ENCODE assay signal across 14 cellular contexts in genomic region chr14:89249972-89250371, GRCh38.
DNase-seq lines count a peak whose midpoint lies in the region; ATAC-seq and TF ChIP-seq lines count a peak whose summit lies in the region.
"Had no signal": no experiment of that assay in that cellular context is flagged by ENCODE, and none has a peak within 500 bp of the region (broad histone marks: within the 10 kb centered on the region; RNA-seq: fewer than 3 reads in every experiment).

No MANE protein-coding gene starts in this region.

- H3K79me2 ChIP-seq in GM23338 (replicated peaks; ENCODE audit: insufficient read depth) (peaks cover 98% of the 10 kb centered on the region), mesendoderm (ENCODE audit: control insufficient read depth, insufficient read depth, low read length) (peaks cover 4% of the 10 kb centered on the region)

- peaks cover 39% of the 10 kb centered on the region for H3K4me1 ChIP-seq in GM23338 (ENCODE audit: insufficient read depth)
- peaks cover 34% of the 10 kb centered on the region for H3K4me1 ChIP-seq in RWPE2 (ENCODE audit: insufficient read depth, poor library complexity, severe bottlenecking)
- H3K4me1 ChIP-seq in mesendoderm (ENCODE audit: control insufficient read depth, low read depth, low read length): no peaks in the 10 kb centered on the region
- peaks cover 15% of the 10 kb centered on the region for H3K4me1 ChIP-seq in thymus (ENCODE audit: control insufficient read depth, insufficient read depth, low read length)

- peaks cover 60% of the 10 kb centered on the region for H3K4me1 Mint-ChIP-seq in GM23338

- no peak overlapping the region for H4K5ac ChIP-seq in mesendoderm (ENCODE audit: low read length)

- H2BK15ac ChIP-seq in mesendoderm (replicated peaks; ENCODE audit: low read depth): no peak overlapping the region

- H2AK5ac ChIP-seq in mesendoderm (ENCODE audit: low read length): no peak overlapping the region

- no peak overlapping the region for H3K27ac Mint-ChIP-seq in GM23338

- H3K56ac ChIP-seq in mesendoderm (ENCODE audit: low read length): no peak overlapping the region

- no peaks in the 10 kb centered on the region for H3K9me3 ChIP-seq in RWPE2 (ENCODE audit: severe bottlenecking)
- H3K9me3 ChIP-seq in thymus (ENCODE audit: control insufficient read depth): no peaks in the 10 kb centered on the region
- H3K9me3 ChIP-seq: BE2C had no signal

- H3K4me3 ChIP-seq in GM23338 (no peak overlapping the region), RWPE2 (ENCODE audit: severe bottlenecking) (no peak overlapping the region), mesendoderm (ENCODE audit: low read length) (no peak overlapping the region), thymus (ENCODE audit: low read length) (no peak overlapping the region)

- H3K9me3 Mint-ChIP-seq in GM23338: no peaks in the 10 kb centered on the region
- H3K9me3 Mint-ChIP-seq: CD8-positive, alpha-beta memory T cell had no signal

- no peak for DNase-seq in GM23338 (ENCODE audit: low spot score)
- no peak for DNase-seq in RWPE2 (ENCODE audit: low spot score)
- DNase-seq in mesendoderm: no peak
- DNase-seq in amygdala (lab: John Stamatoyannopoulos, UW): no peak
- no peak for DNase-seq in DMS153 (lab: John Stamatoyannopoulos, UW)
- DNase-seq: BE2C; C1 segment of cervical spinal cord; CD4-positive, CD25-positive, alpha-beta regulatory T cell; CD8-positive, alpha-beta memory T cell; COR-L47; DMS 273 treated with DMSO at 0.1 percent for 48 hours; H9 had no signal

- peak overlapping the region; percentile 39; the same call in 1 of the 2 replicates for H3K4me2 ChIP-seq in GM23338
- H3K4me2 ChIP-seq in mesendoderm (ENCODE audit: low read length): no peak overlapping the region

- H3K27me3 Mint-ChIP-seq in GM23338 (ENCODE audit: insufficient read depth, low read depth, poor library complexity): peaks cover 18% of the 10 kb centered on the region
- H3K27me3 Mint-ChIP-seq: CD8-positive, alpha-beta memory T cell had no signal

- TF ChIP-seq CTCF in GM23338 (conservative IDR thresholded peaks at IDR 0.05; ENCODE audit: low read depth in 2 of 2) (no peak), RWPE2 (IDR thresholded peaks at IDR 0.05; ENCODE audit: poor library complexity, severe bottlenecking) (no peak)

- no peak overlapping the region; the same call in 1 of the 2 replicates for H3K27ac ChIP-seq in GM23338 (ENCODE audit: low read depth)
- peak overlapping the region; percentile 91 for H3K27ac ChIP-seq in RWPE2 (ENCODE audit: poor library complexity, severe bottlenecking)
- H3K27ac ChIP-seq in mesendoderm (ENCODE audit: low read depth, low read length): no peak overlapping the region
- peak overlapping the region; percentile 69 for H3K27ac ChIP-seq in thymus (ENCODE audit: low read depth)

- H4K20me1 ChIP-seq in GM23338 (replicated peaks; ENCODE audit: insufficient read depth): peaks cover 36% of the 10 kb centered on the region

- H2BK120ac ChIP-seq in mesendoderm (ENCODE audit: low read depth, low read length): peak overlapping the region; percentile 18

- no peak overlapping the region for H3K4ac ChIP-seq in mesendoderm (ENCODE audit: low read depth, low read length)

- H3K36me3 Mint-ChIP-seq in GM23338 (ENCODE audit: low read depth): peaks cover 38% of the 10 kb centered on the region

- no peak overlapping the region for H2AFZ ChIP-seq in GM23338

- no peak for ATAC-seq in GM23338
- no peak for ATAC-seq in RWPE2 (ENCODE audit: low read depth)
- ATAC-seq in HG02852 (IDR thresholded peaks at IDR 0.05; ENCODE audit: unreplicated experiment): no peak

- no peak overlapping the region for H3K4me3 Mint-ChIP-seq in GM23338
- H3K4me3 Mint-ChIP-seq: CD4-positive, CD25-positive, alpha-beta regulatory T cell; CD8-positive, alpha-beta memory T cell; H9 had no signal

- H3K18ac ChIP-seq in mesendoderm (ENCODE audit: low read length): no peak overlapping the region

- no peak overlapping the region for H3K9ac ChIP-seq in mesendoderm (ENCODE audit: low read length)

- H3K36me3 ChIP-seq in GM23338 (ENCODE audit: insufficient read depth): no peaks in the 10 kb centered on the region
- H3K36me3 ChIP-seq in RWPE2 (ENCODE audit: low read depth): no peaks in the 10 kb centered on the region
- no peaks in the 10 kb centered on the region for H3K36me3 ChIP-seq in mesendoderm (ENCODE audit: control insufficient read depth, insufficient read depth, low read length)
- H3K36me3 ChIP-seq in thymus (ENCODE audit: control insufficient read depth, insufficient read depth): peaks cover 8% of the 10 kb centered on the region
- H3K36me3 ChIP-seq: BE2C had no signal

- no peak overlapping the region for H3K23ac ChIP-seq in mesendoderm (ENCODE audit: low read length)

- no CpG with 5 or more reads among the region's 1 CpG for WGBS in mesendoderm (ENCODE audit: extremely low coverage, insufficient coverage, low lambda C conversion rate)
- WGBS in thymus: 93% methylated on average over 1 of the region's 1 CpG

- H4K8ac ChIP-seq in mesendoderm (ENCODE audit: low read depth, low read length): no peak overlapping the region

- peaks cover 16% of the 10 kb centered on the region for H3K79me1 ChIP-seq in mesendoderm (ENCODE audit: low read length)

- H3F3A ChIP-seq in GM23338 (replicated peaks; ENCODE audit: low read depth): no peaks in the 10 kb centered on the region

- no peaks in the 10 kb centered on the region for H3K9me2 ChIP-seq in GM23338 (ENCODE audit: insufficient read depth)

- H2BK5ac ChIP-seq in mesendoderm (ENCODE audit: low read length): no peak overlapping the region

- H3K27me3 ChIP-seq in GM23338 (ENCODE audit: insufficient read depth) (no peaks in the 10 kb centered on the region), RWPE2 (ENCODE audit: insufficient read depth, poor library complexity, severe bottlenecking) (no peaks in the 10 kb centered on the region), mesendoderm (ENCODE audit: insufficient read depth, low read length, poor library complexity) (no peaks in the 10 kb centered on the region), thymus (ENCODE audit: control insufficient read depth, insufficient read depth) (no peaks in the 10 kb centered on the region)
- H3K27me3 ChIP-seq: BE2C had no signal

TF ChIP-seq in GM23338, 12 proteins besides CTCF, POLR2A, EP300 and RAD21 (continues in another document):
- no peak for TF ChIP-seq ETS1 (IDR thresholded peaks at IDR 0.05)
- TF ChIP-seq STAT1 (IDR thresholded peaks at IDR 0.05; ENCODE audit: unreplicated experiment): no peak
- no peak for TF ChIP-seq POLR2AphosphoS5 (IDR thresholded peaks at IDR 0.05; ENCODE audit: low read depth)
- TF ChIP-seq ZNF114 (CRISPR knock-in tag; IDR thresholded peaks at IDR 0.05): no peak
- no peak for TF ChIP-seq NANOG (IDR thresholded peaks at IDR 0.05; ENCODE audit: borderline replicate concordance)
- no peak for TF ChIP-seq REST (IDR thresholded peaks at IDR 0.05; ENCODE audit: unreplicated experiment)
- TF ChIP-seq CREB1 (CRISPR knock-in tag; IDR thresholded peaks at IDR 0.05; ENCODE audit: low read depth): no peak
- no peak for TF ChIP-seq JUNB (IDR thresholded peaks at IDR 0.05; ENCODE audit: unreplicated experiment)
- TF ChIP-seq ZNF331 (CRISPR knock-in tag; IDR thresholded peaks at IDR 0.05; ENCODE audit: low read depth): no peak
- TF ChIP-seq EZH2 (IDR thresholded peaks at IDR 0.05; ENCODE audit: low read depth, unreplicated experiment): no peak
- TF ChIP-seq EZH2phosphoT487 (IDR thresholded peaks at IDR 0.05; ENCODE audit: unreplicated experiment): no peak

Comparison
In these comparisons a context has a peak if more than half of its experiments do, and no peak if none do; other contexts are left out.
1. H3K27ac ChIP-seq: peak in RWPE2 (single experiment) and thymus (single experiment); none in GM23338 (single experiment) and mesendoderm (single experiment).